In the genomic region with DNA sequence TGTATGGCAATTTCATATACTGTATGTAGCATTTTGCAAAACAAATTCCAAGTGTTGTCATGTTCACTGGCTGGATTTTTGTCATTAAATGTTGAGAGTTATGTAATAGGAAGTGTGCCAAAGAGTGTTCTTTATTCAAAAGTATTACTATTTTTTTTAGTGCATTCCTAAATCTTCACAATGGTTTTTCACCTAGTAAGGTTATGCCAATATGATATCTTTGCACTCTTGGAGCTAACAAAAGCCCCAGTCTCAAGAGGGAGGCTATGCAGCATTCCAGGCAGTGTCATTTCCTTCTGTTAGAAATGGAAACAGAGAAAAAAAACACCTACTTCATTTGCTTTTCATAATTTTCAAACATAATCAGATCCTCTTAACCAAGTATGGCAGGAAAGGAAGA, we compare ENCODE assay signal across 16 cellular contexts. TPM values are rescaled to one million over a fixed set of nuclear protein-coding genes. Genes with fewer than 3 reads are reported as not detected.
DNase-seq lines count a peak whose midpoint lies in the region; ATAC-seq and TF ChIP-seq lines count a peak whose summit lies in the region.
"Had no signal": no experiment of that assay in that cellular context is flagged by ENCODE, and none has a peak within 500 bp of the region (broad histone marks: within the 10 kb centered on the region; RNA-seq: fewer than 3 reads in every experiment).

No MANE protein-coding gene starts in this region.

- TF ChIP-seq CTCF in heart right ventricle (IDR thresholded peaks at IDR 0.05), result no peak
- TF ChIP-seq CTCF in endothelial cell (IDR thresholded peaks at IDR 0.05; ENCODE audit: unreplicated experiment), result no peak
- no peak for TF ChIP-seq CTCF in psoas muscle (IDR thresholded peaks at IDR 0.05)
- no peak for TF ChIP-seq CTCF in vagina (IDR thresholded peaks at IDR 0.05)

- peak overlapping the region in 6 of 10 donors; percentile 19 to 68 (median 38) for H3K27ac ChIP-seq in heart right ventricle
- H3K27ac ChIP-seq in psoas muscle, result peak overlapping the region; percentile 67
- H3K27ac ChIP-seq in vagina, result peak overlapping the region; percentile 27
- H3K27ac ChIP-seq: WERI-Rb-1 had no signal

- H3K27me3 ChIP-seq in heart right ventricle (no peaks in the 10 kb centered on the region), psoas muscle (ENCODE audit: insufficient read depth in 3 of 3, low read length in 2 of 3) (no peaks in the 10 kb centered on the region), vagina (no peaks in the 10 kb centered on the region), H7 (ENCODE audit: control insufficient read depth, insufficient read depth, low read length) (no peaks in the 10 kb centered on the region)
- H3K27me3 ChIP-seq: Peyer's patch had no signal

- intact Hi-C loops in heart right ventricle (cut with DNase I) (loop anchor here in 3 of 10 donors (2.0 to 10.0 kb wide), 4 partner anchors 21 to 409 kb away; a partner anchor contains a TSS), left cardiac atrium (cut with DNase I) (loop anchor here in 1 of 2 donors (10.0 kb wide), 2 partner anchors 219 to 409 kb away; a partner anchor contains a TSS), psoas muscle (cut with DNase I) (loop anchor here (10.0 kb wide), 2 partner anchors 219 to 409 kb away; a partner anchor contains a TSS), vagina (cut with DNase I) (no loop called here)

- no peak for DNase-seq in heart right ventricle
- DNase-seq in left cardiac atrium, result no peak
- DNase-seq in endothelial cell (ENCODE audit: low spot score), result no peak
- DNase-seq in psoas muscle, result no peak
- no peak for DNase-seq in vagina (ENCODE audit: extremely low spot score in 2 of 2)
- no peak for DNase-seq in cortex of kidney (lab: John Stamatoyannopoulos, UW)
- DNase-seq in H7, result no peak
- DNase-seq: activated effector memory CD4-positive, alpha-beta T cell treated with anti-CD3 and anti-CD28 coated beads, Interleukin-2, amount 50 U/mL, for 16 hours; effector memory CD4-positive, alpha-beta T cell; GDM1; NCI-H1694 treated with DMSO at 0.1 percent for 48 hours; NCI-H524 treated with DMSO at 0.1 percent for 48 hours; T-cell; WERI-Rb-1 had no signal

- H3K4me1 ChIP-seq in heart right ventricle, result peaks cover 0 to 54% (median 29%) of the 10 kb centered on the region in 9 donors
- peaks cover 37% of the 10 kb centered on the region for H3K4me1 ChIP-seq in psoas muscle
- peaks cover 36% of the 10 kb centered on the region for H3K4me1 ChIP-seq in vagina
- H3K4me1 ChIP-seq: Peyer's patch had no signal

- no peaks in the 10 kb centered on the region for H3K9me3 Mint-ChIP-seq in endothelial cell (ENCODE audit: unreplicated experiment)
- H3K9me3 Mint-ChIP-seq: T-cell had no signal

- H3K36me3 ChIP-seq in heart right ventricle (no peaks in the 10 kb centered on the region), psoas muscle (ENCODE audit: insufficient read depth in 1 of 2, low read depth in 1 of 2) (no peaks in the 10 kb centered on the region), vagina (no peaks in the 10 kb centered on the region), H7 (replicated peaks; ENCODE audit: control insufficient read depth, insufficient read depth, low read length) (no peaks in the 10 kb centered on the region)
- H3K36me3 ChIP-seq: Peyer's patch, WERI-Rb-1 had no signal

- peak overlapping the region; percentile 44 for H3K27ac Mint-ChIP-seq in endothelial cell (ENCODE audit: unreplicated experiment)
- H3K27ac Mint-ChIP-seq: T-cell had no signal

- H3K9me3 ChIP-seq in heart right ventricle (no peaks in the 10 kb centered on the region), psoas muscle (no peaks in the 10 kb centered on the region), vagina (no peaks in the 10 kb centered on the region)
- H3K9me3 ChIP-seq: Peyer's patch had no signal

- H3K36me3 Mint-ChIP-seq in endothelial cell (ENCODE audit: low read depth, unreplicated experiment), result no peaks in the 10 kb centered on the region
- H3K36me3 Mint-ChIP-seq: T-cell had no signal

- no peak overlapping the region for H3K4me3 Mint-ChIP-seq in endothelial cell (ENCODE audit: unreplicated experiment)
- H3K4me3 Mint-ChIP-seq: T-cell had no signal

- TF ChIP-seq POLR2A in vagina (IDR thresholded peaks at IDR 0.05), result no peak

- H3K4me1 Mint-ChIP-seq in endothelial cell (ENCODE audit: unreplicated experiment), result peaks cover 61% of the 10 kb centered on the region

- ATAC-seq in heart right ventricle (no peak), left cardiac atrium (no peak), psoas muscle (no peak), HG02884 (IDR thresholded peaks at IDR 0.05; ENCODE audit: unreplicated experiment) (no peak)
- ATAC-seq: T-cell had no signal

- H3K4me3 ChIP-seq in heart right ventricle (no peak overlapping the region), psoas muscle (no peak overlapping the region), vagina (no peak overlapping the region), H7 (ENCODE audit: insufficient read depth, low read depth, low read length) (no peak overlapping the region)
- H3K4me3 ChIP-seq: Peyer's patch had no signal

- peaks cover 3% of the 10 kb centered on the region for H3K27me3 Mint-ChIP-seq in endothelial cell (ENCODE audit: unreplicated experiment)

RNA-seq across cellular contexts. Expression of a gene that starts 5.1 kb away (rescaled TPM):
- 10 to 100 TPM; 30.0 to 85.9 (median 56.2) TPM for total RNA-seq in heart right ventricle
- 10 to 100 TPM; 24.2 to 49.6 TPM for polyA plus RNA-seq in heart right ventricle
- total RNA-seq in left cardiac atrium, result 10 to 100 TPM; 37.7 to 46.9 TPM
- total RNA-seq in endothelial cell (ENCODE audit: unreplicated experiment), result 149 TPM
- total RNA-seq in psoas muscle, result 10 to 100 TPM; 25.3 to 42.6 (median 34.6) TPM
- polyA plus RNA-seq in psoas muscle, result 10 to 100 TPM; 18.2 to 22.5 (median 22.1) TPM
- total RNA-seq in vagina, result 66.3 TPM
- 26.1 and 38.8 TPM in 2 replicates for total RNA-seq in H7 (2014; rRNA removed; shearing (Covaris generic))
